In the genomic region with DNA sequence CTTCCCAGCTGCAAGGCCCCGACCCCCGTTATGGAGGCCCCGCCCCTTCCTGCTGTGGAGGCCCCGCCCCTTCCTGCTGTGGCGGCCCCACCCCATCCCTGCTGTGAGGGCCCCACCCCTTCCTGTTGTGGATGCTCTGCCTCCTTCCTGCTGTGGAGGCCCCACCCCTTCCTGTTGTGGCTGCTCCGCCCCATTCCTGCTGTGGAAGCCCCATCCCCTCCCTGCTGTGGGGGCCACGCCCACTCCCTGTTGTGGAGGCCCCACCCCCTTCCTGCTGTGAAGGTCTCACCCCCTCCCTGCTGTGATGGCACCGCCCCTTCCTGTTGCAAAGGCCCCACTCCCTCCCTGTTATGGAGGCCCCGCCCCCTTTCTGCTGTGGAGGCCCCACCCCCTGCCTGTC, we compare ENCODE assay signal across 9 cellular contexts.
DNase-seq lines count a peak whose midpoint lies in the region; ATAC-seq lines count a peak whose summit lies in the region.
"Had no signal": no experiment of that assay in that cellular context is flagged by ENCODE, and none has a peak within 500 bp of the region (broad histone marks: within the 10 kb centered on the region; RNA-seq: fewer than 3 reads in every experiment).

No MANE protein-coding gene starts in this region.

- POLR2A ChIA-PET in T-cell (lab: Charles Lee) = no interaction called here

- H3K4me3 Mint-ChIP-seq in T-cell = no peak overlapping the region

- no peak overlapping the region for H3K4me3 ChIP-seq in right cardiac atrium (ENCODE audit: low read length)
- H3K4me3 ChIP-seq: upper lobe of left lung had no signal

- 60% methylated on average over 9 of the region's 9 CpGs for WGBS in right cardiac atrium

- peaks cover 0 to 2% (median 2%) of the 10 kb centered on the region in 3 donors for H3K4me1 Mint-ChIP-seq in T-cell

- CTCF ChIA-PET in T-cell (lab: Charles Lee) = no interaction called here

- peaks cover 0 to 4% (median 0%) of the 10 kb centered on the region in 3 donors for H3K9me3 Mint-ChIP-seq in T-cell

- H3K36me3 Mint-ChIP-seq in T-cell = no peaks in the 10 kb centered on the region

- intact Hi-C loops in right cardiac atrium (cut with DNase I) = no loop called here
- intact Hi-C loops in Right ventricle myocardium superior (cut with DNase I) = no loop called here

- H3K27me3 ChIP-seq in right cardiac atrium (ENCODE audit: control insufficient read depth, insufficient read depth) = no peaks in the 10 kb centered on the region
- H3K27me3 ChIP-seq: upper lobe of left lung had no signal

- H3K4me1 ChIP-seq in right cardiac atrium (ENCODE audit: control insufficient read depth, insufficient read depth, low read length) = no peaks in the 10 kb centered on the region
- H3K4me1 ChIP-seq: upper lobe of left lung had no signal

- DNase-seq in right cardiac atrium (peak in 1 of 3 donors; percentile 70), Right ventricle myocardium superior (no peak), T-cell (peak in 32 of 34 experiments; percentile 30 to 84 (median 74)), dermis blood vessel endothelial cell (peak; percentile 7), COR-L47 (lab: John Stamatoyannopoulos, UW) (no peak)
- DNase-seq in stimulated activated naive CD4-positive, alpha-beta T cell (lab: John Stamatoyannopoulos, UW) = peak; percentile 15 to 75 (median 44)

- peak overlapping the region in 1 of 2 donors; percentile 48 for H3K27ac Mint-ChIP-seq in T-cell

- peak; percentile 15 to 55 for ATAC-seq in right cardiac atrium
- no peak for ATAC-seq in Right ventricle myocardium superior (ENCODE audit: poor library complexity)
- peak; percentile 77 to 88 (median 80) for ATAC-seq in T-cell (replicated peaks in 1 of 4)
- no peak for ATAC-seq in GM18868 (IDR thresholded peaks at IDR 0.05; ENCODE audit: unreplicated experiment)
- no peak for ATAC-seq in HG03108 (IDR thresholded peaks at IDR 0.05; ENCODE audit: unreplicated experiment)

- H3K9me3 ChIP-seq in right cardiac atrium (ENCODE audit: control insufficient read depth, low read length) = no peaks in the 10 kb centered on the region

- H3K27ac ChIP-seq in right cardiac atrium (ENCODE audit: low read length) = no peak overlapping the region
- H3K27ac ChIP-seq: upper lobe of left lung had no signal

- H3K27me3 Mint-ChIP-seq in T-cell = no peaks in the 10 kb centered on the region

Comparison
In these comparisons a context has a peak if more than half of its experiments do, and no peak if none do; other contexts are left out.
1. ATAC-seq: peak in right cardiac atrium (2 of 2) and T-cell (4 of 4); none in Right ventricle myocardium superior (single experiment), GM18868 (single experiment) and HG03108 (single experiment).
2. DNase-seq: peak in T-cell (32 of 34), dermis blood vessel endothelial cell (single experiment) and stimulated activated naive CD4-positive, alpha-beta T cell (6 of 6); none in Right ventricle myocardium superior (single experiment) and COR-L47 (single experiment).